In genomic region chr7:137727413-137727812, GRCh38 we compare ENCODE assay signal across 24 cellular contexts.
"Had no signal": no experiment of that assay in that cellular context is flagged by ENCODE, and none has a peak within 500 bp of the region (broad histone marks: within the 10 kb centered on the region; RNA-seq: fewer than 3 reads in every experiment).

No MANE protein-coding gene starts in this region.

- DNase-seq: natural killer cell; occipital lobe; ovary; posterior cingulate gyrus; psoas muscle; right cardiac atrium; right lobe of liver; sigmoid colon; small intestine; stimulated activated CD4-positive, alpha-beta T cell treated with anti-CD3 and anti-CD28 coated beads, Interleukin-15, amount 100 ng/mL, for 24 hours; stimulated activated CD4-positive, alpha-beta T cell treated with anti-CD3 and anti-CD28 coated beads, Interleukin-2, amount 100 ng/mL, for 24 hours; stimulated activated CD4-positive, alpha-beta T cell treated with anti-CD3 and anti-CD28 coated beads, Interleukin-2, amount 100 ng/mL, for 48 hours; stimulated activated CD4-positive, alpha-beta T cell treated with anti-CD3 and anti-CD28 coated beads, Interleukin-4, amount 100 ng/mL, for 24 hours; stimulated activated naive B cell treated with anti-CD40 and anti-IgM and Interleukin-4, amounts not matched to agents 10 μg/mL and 1 μg/mL and 100 μg/mL, for 72 hours; stimulated activated naive CD4-positive, alpha-beta T cell treated with Interleukin-2 at 50 U/mL for 16 hours; stomach; tibial artery; transverse colon; upper lobe of right lung; uterus had no signal

- H3K4me1 ChIP-seq: neural progenitor cell, parathyroid adenoma, psoas muscle, right lobe of liver, sigmoid colon, stomach, transverse colon, upper lobe of right lung, uterus had no signal

- H3K27me3 ChIP-seq: neural progenitor cell, ovary, right lobe of liver, sigmoid colon, stomach, tibial artery, upper lobe of right lung, uterus had no signal

- H3K27ac ChIP-seq: neural progenitor cell, ovary, parathyroid adenoma, psoas muscle, right lobe of liver, sigmoid colon, stomach, thoracic aorta, tibial artery, transverse colon, upper lobe of right lung, uterus had no signal

- FAIRE-seq: small intestine had no signal

- H3K36me3 ChIP-seq: neural progenitor cell, ovary, right lobe of liver, sigmoid colon, stomach, thoracic aorta, tibial artery, transverse colon, upper lobe of right lung, uterus had no signal

- H2AFZ ChIP-seq: neural progenitor cell, parathyroid adenoma had no signal

- H3K4me2 ChIP-seq: neural progenitor cell had no signal

- H3K79me2 ChIP-seq: parathyroid adenoma had no signal

- H3K4me3 ChIP-seq: neural progenitor cell, ovary, psoas muscle, right lobe of liver, sigmoid colon, stomach, thoracic aorta, tibial artery, transverse colon, upper lobe of right lung, uterus had no signal

- H3K9ac ChIP-seq: neural progenitor cell, parathyroid adenoma had no signal

- ATAC-seq: natural killer cell; psoas muscle; right cardiac atrium; right lobe of liver; stimulated activated effector memory CD8-positive, alpha-beta T cell treated with anti-CD3 and anti-CD28 coated beads, Interleukin-12 subunit alpha, Interleukin-12 subunit beta, amount 100 ng/mL, for 72 hours; stimulated activated naive B cell treated with anti-CD40 and anti-IgM and Interleukin-4, amounts not matched to agents 10 μg/mL and 1 μg/mL and 100 μg/mL, for 72 hours; upper lobe of right lung had no signal

- H3K9me3 ChIP-seq: ovary, psoas muscle, right lobe of liver, sigmoid colon, stomach, thoracic aorta, tibial artery, transverse colon, upper lobe of right lung, uterus had no signal
